In the genomic region with DNA sequence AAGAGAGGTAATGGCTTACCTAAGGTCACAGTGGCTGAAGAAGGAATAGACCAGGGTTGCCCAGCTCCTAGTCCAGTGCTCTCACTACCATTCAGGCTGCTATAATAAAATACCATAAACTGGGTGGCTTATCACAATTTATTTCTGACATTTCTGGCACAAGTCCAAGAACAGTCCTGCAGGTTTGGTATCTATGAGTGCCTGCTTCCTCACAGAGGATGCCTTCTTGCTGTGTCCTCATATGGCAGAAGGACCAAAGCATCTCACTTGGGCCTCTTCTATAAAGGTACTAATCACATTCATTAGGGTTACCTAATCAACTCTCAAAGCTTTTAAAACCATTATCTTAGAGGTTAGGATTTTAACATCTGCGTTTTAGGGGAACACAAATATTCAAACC, we compare ENCODE assay signal across 17 cellular contexts. TPM values are rescaled to one million over a fixed set of nuclear protein-coding genes. Genes with fewer than 3 reads are reported as not detected.
DNase-seq lines count a peak whose midpoint lies in the region; ATAC-seq and TF ChIP-seq lines count a peak whose summit lies in the region.
"Had no signal": no experiment of that assay in that cellular context is flagged by ENCODE, and none has a peak within 500 bp of the region (broad histone marks: within the 10 kb centered on the region; RNA-seq: fewer than 3 reads in every experiment).

No MANE protein-coding gene starts in this region.

- H3K27ac Mint-ChIP-seq in glutamatergic neuron (ENCODE audit: unreplicated experiment) = peak overlapping the region; percentile 17

- no peaks in the 10 kb centered on the region for H3K36me3 Mint-ChIP-seq in glutamatergic neuron (ENCODE audit: unreplicated experiment)

- ATAC-seq in GM19328 (IDR thresholded peaks at IDR 0.05; ENCODE audit: unreplicated experiment) = no peak
- ATAC-seq: pancreas had no signal

- no peaks in the 10 kb centered on the region for H3K9me3 Mint-ChIP-seq in glutamatergic neuron (ENCODE audit: unreplicated experiment)
- H3K9me3 Mint-ChIP-seq: central memory CD8-positive, alpha-beta T cell had no signal

- TF ChIP-seq CTCF in glutamatergic neuron (IDR thresholded peaks at IDR 0.05; ENCODE audit: partially characterized antibody, unreplicated experiment) = no peak

- in situ Hi-C loops in G401 (cut with HindIII; ENCODE audit: low sequenced_read_pairs) = no loop called here

- peaks cover 21% of the 10 kb centered on the region for H3K4me1 Mint-ChIP-seq in glutamatergic neuron (ENCODE audit: low read depth, unreplicated experiment)
- H3K4me1 Mint-ChIP-seq: central memory CD8-positive, alpha-beta T cell had no signal

- DNase-seq in DMS 273 (lab: John Stamatoyannopoulos, UW; ENCODE audit: unreplicated experiment) (peak; percentile 21), DMS 273 treated with DMSO at 0.1 percent for 48 hours (lab: John Stamatoyannopoulos, UW) (no peak), G401 (ENCODE audit: low spot score) (peak; percentile 74), SK-N-DZ (ENCODE audit: low spot score) (peak; percentile 70), glutamatergic neuron (no peak), NCI-H748 treated with DMSO at 0.1 percent for 48 hours (lab: John Stamatoyannopoulos, UW) (no peak), NCI-H2171 treated with DMSO at 0.1 percent for 48 hours (lab: John Stamatoyannopoulos, UW) (no peak)
- DNase-seq: 8988T; activated CD8-positive, alpha-beta memory T cell treated with anti-CD3 and anti-CD28 coated beads, Interleukin-2, amount 50 U/mL, for 48 hours; DMS53; effector memory CD4-positive, alpha-beta T cell; hippocampal formation; NCI-H2081 treated with DMSO at 0.1 percent for 48 hours; pancreas; SHP77 had no signal

- H3K27me3 Mint-ChIP-seq in glutamatergic neuron (ENCODE audit: unreplicated experiment) = no peaks in the 10 kb centered on the region
- H3K27me3 Mint-ChIP-seq: central memory CD8-positive, alpha-beta T cell had no signal

- no peak overlapping the region for H3K4me3 Mint-ChIP-seq in glutamatergic neuron (ENCODE audit: unreplicated experiment)
- H3K4me3 Mint-ChIP-seq: central memory CD8-positive, alpha-beta T cell had no signal

RNA-seq across cellular contexts. Expression of a gene that starts 17.2 kb away (rescaled TPM):
- 32.0 and 61.8 TPM in 2 replicates for total RNA-seq in G401 (2014; rRNA removed; shearing (Covaris generic))
- 170 and 203 TPM in 2 replicates for polyA plus RNA-seq in SK-N-DZ (2014; cell fraction: cytosol; rRNA removed)
- polyA plus RNA-seq in SK-N-DZ (2014; cell fraction: nucleus; rRNA removed) = 125 and 126 TPM in 2 replicates
- 71.2 TPM for total RNA-seq in glutamatergic neuron (ENCODE audit: unreplicated experiment)

Comparison
In these comparisons a context has a peak if more than half of its experiments do, and no peak if none do; other contexts are left out.
1. DNase-seq: peak in DMS 273 (single experiment), G401 (single experiment) and SK-N-DZ (single experiment); none in DMS 273 treated with DMSO at 0.1 percent for 48 hours (single experiment), glutamatergic neuron (single experiment), NCI-H748 treated with DMSO at 0.1 percent for 48 hours (single experiment) and NCI-H2171 treated with DMSO at 0.1 percent for 48 hours (single experiment).